ENCODE assay signal across 28 cellular contexts in genomic region chr20:40809361-40809760, GRCh38.
"Had no signal": no experiment of that assay in that cellular context is flagged by ENCODE, and none has a peak within 500 bp of the region (broad histone marks: within the 10 kb centered on the region; RNA-seq: fewer than 3 reads in every experiment).

No MANE protein-coding gene starts in this region.

- H3K9me3 ChIP-seq: stomach, suprapubic skin, testis, thoracic aorta, thyroid gland, tibial artery, tibial nerve, transverse colon, upper lobe of left lung, upper lobe of right lung, uterus had no signal

- H3K27me3 ChIP-seq: testis, thyroid gland, tibial nerve, upper lobe of left lung, uterus had no signal

- H3K27ac Mint-ChIP-seq: stimulated activated effector memory CD8-positive, alpha-beta T cell treated with anti-CD3 and anti-CD28 coated beads, Interleukin-12 subunit alpha, Interleukin-12 subunit beta, amount 100 ng/mL, for 72 hours; stimulated activated memory B cell treated with anti-CD40 and anti-IgM and Interleukin-4, amounts not matched to agents 10 μg/mL and 1 μg/mL and 100 μg/mL, for 72 hours; stimulated activated naive B cell treated with anti-CD40 and anti-IgM and Interleukin-4, amounts not matched to agents 10 μg/mL and 1 μg/mL and 100 μg/mL, for 72 hours; stimulated activated naive CD8-positive, alpha-beta T cell treated with anti-CD3 and anti-CD28 coated beads, Interleukin-15, amount 100 ng/mL, for 72 hours; stimulated activated naive CD8-positive, alpha-beta T cell treated with anti-CD3 and anti-CD28 coated beads, Interleukin-15, Interleukin-2, amounts not matched to agents 100 ng/mL and 50 ng/mL, for 24 hours; type B pancreatic cell had no signal

- H3K4me1 ChIP-seq: stomach, suprapubic skin, testis, thyroid gland, tibial artery, tibial nerve, transverse colon, upper lobe of left lung, upper lobe of right lung, uterus had no signal

- ATAC-seq: stimulated activated effector memory CD8-positive, alpha-beta T cell treated with anti-CD3 and anti-CD28 coated beads, Interleukin-12 subunit alpha, Interleukin-12 subunit beta, amount 100 ng/mL, for 72 hours; stimulated activated memory B cell treated with anti-CD40 and anti-IgM and Interleukin-4, amounts not matched to agents 10 μg/mL and 1 μg/mL and 100 μg/mL, for 72 hours; stimulated activated naive B cell treated with anti-CD40 and anti-IgM and Interleukin-4, amounts not matched to agents 10 μg/mL and 1 μg/mL and 100 μg/mL, for 72 hours; stimulated activated naive CD8-positive, alpha-beta T cell treated with anti-CD3 and anti-CD28 coated beads, Interleukin-15, amount 100 ng/mL, for 72 hours; stimulated activated naive CD8-positive, alpha-beta T cell treated with anti-CD3 and anti-CD28 coated beads, Interleukin-15, Interleukin-2, amounts not matched to agents 100 U/mL and 50 U/mL, for 24 hours; upper lobe of right lung had no signal

- H3K4me3 ChIP-seq: stomach, suprapubic skin, testis, thoracic aorta, thyroid gland, tibial artery, tibial nerve, transverse colon, upper lobe of left lung, upper lobe of right lung, uterus had no signal

- H3K36me3 ChIP-seq: stomach, suprapubic skin, thoracic aorta, thyroid gland, tibial artery, tibial nerve, transverse colon, upper lobe of left lung, upper lobe of right lung, uterus had no signal

- H3K36me3 Mint-ChIP-seq: stimulated activated effector memory CD8-positive, alpha-beta T cell treated with anti-CD3 and anti-CD28 coated beads, Interleukin-12 subunit alpha, Interleukin-12 subunit beta, amount 100 ng/mL, for 72 hours; stimulated activated memory B cell treated with anti-CD40 and anti-IgM and Interleukin-4, amounts not matched to agents 10 μg/mL and 1 μg/mL and 100 μg/mL, for 72 hours; stimulated activated naive B cell treated with anti-CD40 and anti-IgM and Interleukin-4, amounts not matched to agents 10 μg/mL and 1 μg/mL and 100 μg/mL, for 72 hours; type B pancreatic cell had no signal

- H3K4me1 Mint-ChIP-seq: stimulated activated effector memory CD8-positive, alpha-beta T cell treated with anti-CD3 and anti-CD28 coated beads, Interleukin-12 subunit alpha, Interleukin-12 subunit beta, amount 100 ng/mL, for 72 hours; stimulated activated memory B cell treated with anti-CD40 and anti-IgM and Interleukin-4, amounts not matched to agents 10 μg/mL and 1 μg/mL and 100 μg/mL, for 72 hours; stimulated activated naive B cell treated with anti-CD40 and anti-IgM and Interleukin-4, amounts not matched to agents 10 μg/mL and 1 μg/mL and 100 μg/mL, for 72 hours; stimulated activated naive CD8-positive, alpha-beta T cell treated with anti-CD3 and anti-CD28 coated beads, Interleukin-15, amount 100 ng/mL, for 72 hours had no signal

- DNase-seq: stimulated activated CD4-positive, alpha-beta T cell treated with anti-CD3 and anti-CD28 coated beads, Interleukin-2, amount 100 ng/mL, for 24 hours; stimulated activated CD4-positive, alpha-beta T cell treated with anti-CD3 and anti-CD28 coated beads, Interleukin-2, amount 100 ng/mL, for 48 hours; stimulated activated CD4-positive, alpha-beta T cell treated with anti-CD3 and anti-CD28 coated beads, Interleukin-4, amount 100 ng/mL, for 1 hour; stimulated activated CD4-positive, alpha-beta T cell treated with anti-CD3 and anti-CD28 coated beads, Interleukin-4, amount 100 ng/mL, for 24 hours; stimulated activated CD4-positive, alpha-beta T cell treated with anti-CD3 and anti-CD28 coated beads, Interleukin-4, amount 100 ng/mL, for 4 hours; stimulated activated CD8-positive, alpha-beta memory T cell treated with anti-CD3 and anti-CD28 coated beads, Interleukin-4, amount 100 ng/mL, for 48 hours; stimulated activated naive B cell treated with anti-CD40 and anti-IgM and Interleukin-4, amounts not matched to agents 10 μg/mL and 1 μg/mL and 100 μg/mL, for 72 hours; stimulated activated naive CD4-positive, alpha-beta T cell; stimulated activated naive CD4-positive, alpha-beta T cell treated with Interleukin-2 at 50 U/mL for 16 hours; stimulated activated naive CD8-positive, alpha-beta T cell treated with anti-CD3 and anti-CD28 coated beads, Interleukin-15, amount 100 ng/mL, for 72 hours; stimulated activated naive CD8-positive, alpha-beta T cell treated with anti-CD3 and anti-CD28 coated beads, Interleukin-15, Interleukin-2, amounts not matched to agents 100 U/mL and 50 U/mL, for 24 hours; stomach; substantia nigra; testis; thyroid gland; tibial artery; transverse colon; trophoblast cell; upper lobe of left lung; upper lobe of right lung; uterus had no signal

- H3K4me3 Mint-ChIP-seq: stimulated activated effector memory CD8-positive, alpha-beta T cell treated with anti-CD3 and anti-CD28 coated beads, Interleukin-12 subunit alpha, Interleukin-12 subunit beta, amount 100 ng/mL, for 72 hours; stimulated activated memory B cell treated with anti-CD40 and anti-IgM and Interleukin-4, amounts not matched to agents 10 μg/mL and 1 μg/mL and 100 μg/mL, for 72 hours; stimulated activated naive B cell treated with anti-CD40 and anti-IgM and Interleukin-4, amounts not matched to agents 10 μg/mL and 1 μg/mL and 100 μg/mL, for 72 hours; stimulated activated naive CD8-positive, alpha-beta T cell treated with anti-CD3 and anti-CD28 coated beads, Interleukin-15, amount 100 ng/mL, for 72 hours; stimulated activated naive CD8-positive, alpha-beta T cell treated with anti-CD3 and anti-CD28 coated beads, Interleukin-15, Interleukin-2, amounts not matched to agents 100 ng/mL and 50 ng/mL, for 24 hours; type B pancreatic cell had no signal

- H3K9me3 Mint-ChIP-seq: stimulated activated effector memory CD8-positive, alpha-beta T cell treated with anti-CD3 and anti-CD28 coated beads, Interleukin-12 subunit alpha, Interleukin-12 subunit beta, amount 100 ng/mL, for 72 hours; stimulated activated memory B cell treated with anti-CD40 and anti-IgM and Interleukin-4, amounts not matched to agents 10 μg/mL and 1 μg/mL and 100 μg/mL, for 72 hours; stimulated activated naive B cell treated with anti-CD40 and anti-IgM and Interleukin-4, amounts not matched to agents 10 μg/mL and 1 μg/mL and 100 μg/mL, for 72 hours; stimulated activated naive CD8-positive, alpha-beta T cell treated with anti-CD3 and anti-CD28 coated beads, Interleukin-15, amount 100 ng/mL, for 72 hours; stimulated activated naive CD8-positive, alpha-beta T cell treated with anti-CD3 and anti-CD28 coated beads, Interleukin-15, Interleukin-2, amounts not matched to agents 100 ng/mL and 50 ng/mL, for 24 hours; type B pancreatic cell had no signal

- H3K27ac ChIP-seq: stomach, suprapubic skin, testis, thoracic aorta, thyroid gland, tibial artery, tibial nerve, transverse colon, upper lobe of left lung, upper lobe of right lung, uterus had no signal
